ENCODE assay signal across 19 cellular contexts in the genomic region with DNA sequence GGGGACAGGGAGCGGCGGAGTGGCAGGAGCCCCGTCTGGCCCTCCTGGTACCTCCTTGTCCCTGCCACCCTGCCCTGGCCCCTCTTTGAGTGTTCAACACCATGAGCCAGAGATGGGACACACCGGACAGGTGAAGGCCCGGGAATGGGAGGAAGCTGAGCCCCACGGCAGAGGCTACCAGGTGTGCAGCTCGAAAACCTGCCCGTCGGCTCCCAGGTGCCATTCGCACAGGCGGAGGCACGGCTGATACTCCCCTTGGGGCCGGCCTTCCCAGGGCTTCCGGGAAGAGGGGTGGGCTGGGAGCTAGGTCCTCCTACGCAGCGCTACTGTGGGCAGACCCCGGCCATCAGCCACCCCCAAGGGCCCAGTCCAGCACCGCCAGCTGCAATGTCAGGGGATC. TPM values are rescaled to one million over a fixed set of nuclear protein-coding genes. Genes with fewer than 3 reads are reported as not detected.
DNase-seq lines count a peak whose midpoint lies in the region; ATAC-seq, FAIRE-seq and TF ChIP-seq lines count a peak whose summit lies in the region.
"Had no signal": no experiment of that assay in that cellular context is flagged by ENCODE, and none has a peak within 500 bp of the region (broad histone marks: within the 10 kb centered on the region; RNA-seq: fewer than 3 reads in every experiment).

No MANE protein-coding gene starts in this region.

- no peak for TF ChIP-seq RAD21 in HCT116 (IDR thresholded peaks at IDR 0.05; ENCODE audit: low read depth)

- no peak overlapping the region for H3K4me2 ChIP-seq in HCT116 (ENCODE audit: low read length)
- no peak overlapping the region for H3K4me2 ChIP-seq in osteoblast (ENCODE audit: insufficient read depth, low read length)
- H3K4me2 ChIP-seq: A549, GM23338 had no signal

- H3K27me3 ChIP-seq in HCT116 (ENCODE audit: insufficient read depth, low read length): no peaks in the 10 kb centered on the region
- H3K27me3 ChIP-seq in osteoblast (ENCODE audit: insufficient read depth, low read length): no peaks in the 10 kb centered on the region

- H3K4me3 ChIP-seq in HCT116 (replicated peaks in 1 of 2; ENCODE audit: low read depth in 1 of 2, low read length in 2 of 2): no peak overlapping the region
- no peak overlapping the region for H3K4me3 ChIP-seq in osteoblast (ENCODE audit: insufficient read depth, low read length)
- H3K4me3 ChIP-seq: A549, GM23338 had no signal

- H3K36me3 ChIP-seq in HCT116 (ENCODE audit: control insufficient read depth in 1 of 2, insufficient read depth in 2 of 2, low read length in 2 of 2) (peaks cover 0 to 18% of the 10 kb centered on the region in 2 experiments; a peak in 2 of 4 replicates), osteoblast (ENCODE audit: insufficient read depth, low read length) (peaks cover 25% of the 10 kb centered on the region)

- H3K27ac ChIP-seq in HCT116 (ENCODE audit: low read depth, low read length): peak overlapping the region; percentile 14; the same call in 1 of the 2 replicates
- H3K27ac ChIP-seq in osteoblast (ENCODE audit: low read depth, low read length): no peak overlapping the region
- H3K27ac ChIP-seq: A549 had no signal

- no peak for TF ChIP-seq POLR2A in HCT116 (IDR thresholded peaks at IDR 0.05; ENCODE audit: borderline replicate concordance, extremely low read depth, insufficient read depth, insufficient read length)

- FAIRE-seq in urothelium cell line (lab: Jason Lieb, UNC): peak; percentile 53
- FAIRE-seq: A549, D721Med, G401.6, GM12891 had no signal

- POLR2A ChIA-PET in HCT116 (lab: Charles Lee): no interaction called here

- CTCF ChIA-PET in HCT116 (lab: Charles Lee): no interaction called here

- no peaks in the 10 kb centered on the region for H3K9me2 ChIP-seq in HCT116 (ENCODE audit: insufficient read depth)

- no peak for DNase-seq in HCT116 (ENCODE audit: low read depth, low spot score)
- DNase-seq in T-helper 17 cell: no peak
- DNase-seq in osteoblast (ENCODE audit: insufficient read length, low spot score, missing footprints): peak; percentile 54
- DNase-seq in urothelium cell line (ENCODE audit: low spot score): no peak
- DNase-seq in NCI-H2227 treated with DMSO at 0.1 percent for 48 hours (lab: John Stamatoyannopoulos, UW): no peak
- DNase-seq: CD8-positive, alpha-beta T cell; COR-L47; DMS153; DMS79 treated with DMSO at 0.1 percent for 48 hours; EL; H7 had no signal

- peaks cover 2% of the 10 kb centered on the region for H3K36me3 Mint-ChIP-seq in T-helper 17 cell (ENCODE audit: low read depth)
- H3K36me3 Mint-ChIP-seq in stimulated activated memory B cell treated with anti-CD40 and anti-IgM and Interleukin-4, amounts not matched to agents 10 μg/mL and 1 μg/mL and 100 μg/mL, for 72 hours: peaks cover 33% of the 10 kb centered on the region

- ATAC-seq in HCT116 (no peak), T-helper 17 cell (no peak), GM18868 (IDR thresholded peaks at IDR 0.05; ENCODE audit: unreplicated experiment) (no peak)
- no peak for ATAC-seq in stimulated activated memory B cell treated with anti-CD40 and anti-IgM and Interleukin-4, amounts not matched to agents 10 μg/mL and 1 μg/mL and 100 μg/mL, for 72 hours
- ATAC-seq: A549; CD8-positive, alpha-beta T cell; GM23338 had no signal

- H2AFZ ChIP-seq in HCT116 (ENCODE audit: low read depth, low read length, poor library complexity, severe bottlenecking): no peak overlapping the region
- H2AFZ ChIP-seq in osteoblast (ENCODE audit: low read length): no peak overlapping the region
- H2AFZ ChIP-seq: GM23338 had no signal

- TF ChIP-seq CTCF in HCT116 (IDR thresholded peaks at IDR 0.05 in 2 of 3, conservative IDR thresholded peaks at IDR 0.05 in 1 of 3; ENCODE audit: borderline replicate concordance in 1 of 3, insufficient read depth in 1 of 3, low read depth in 2 of 3, low read length in 2 of 3): no peak
- TF ChIP-seq CTCF in osteoblast (IDR thresholded peaks at IDR 0.05; ENCODE audit: extremely low read depth, low read depth, low read length): no peak

- no peaks in the 10 kb centered on the region for H3K9me3 ChIP-seq in HCT116 (ENCODE audit: control insufficient read depth in 1 of 2, insufficient read depth in 1 of 2, low read depth in 1 of 2, low read length in 2 of 2)
- H3K9me3 ChIP-seq in T-helper 17 cell (ENCODE audit: control insufficient read depth, low read length, poor library complexity, severe bottlenecking): no peaks in the 10 kb centered on the region
- no peaks in the 10 kb centered on the region for H3K9me3 ChIP-seq in osteoblast (ENCODE audit: low read depth, low read length)
- H3K9me3 ChIP-seq: A549 had no signal

- no peaks in the 10 kb centered on the region for H3K9me3 Mint-ChIP-seq in stimulated activated memory B cell treated with anti-CD40 and anti-IgM and Interleukin-4, amounts not matched to agents 10 μg/mL and 1 μg/mL and 100 μg/mL, for 72 hours
- H3K9me3 Mint-ChIP-seq: CD14-positive monocyte; CD8-positive, alpha-beta T cell; GM23338 had no signal

- H3K79me2 ChIP-seq in HCT116 (ENCODE audit: insufficient read depth, low read length) (peaks cover 77% of the 10 kb centered on the region), osteoblast (ENCODE audit: insufficient read depth, low read length) (peaks cover 96% of the 10 kb centered on the region)

- RAD21 ChIA-PET in HCT116 (lab: Charles Lee; ENCODE audit: low non-redundant PET in 1 of 2, low total read pairs in 2 of 2, uncharacterized antibody in 2 of 2, unreplicated experiment in 2 of 2): no interaction called here

- peak overlapping the region; percentile 21 for H3K4me3 Mint-ChIP-seq in T-helper 17 cell
- H3K4me3 Mint-ChIP-seq in stimulated activated memory B cell treated with anti-CD40 and anti-IgM and Interleukin-4, amounts not matched to agents 10 μg/mL and 1 μg/mL and 100 μg/mL, for 72 hours: no peak overlapping the region
- H3K4me3 Mint-ChIP-seq: CD14-positive monocyte; CD8-positive, alpha-beta T cell; GM23338 had no signal

- no peak overlapping the region for H3K9ac ChIP-seq in HCT116 (ENCODE audit: low read length)

- intact Hi-C loops in HCT116 (cut with micrococcal nuclease): no loop called here

- H3K4me1 ChIP-seq in HCT116 (ENCODE audit: control insufficient read depth in 1 of 2, insufficient read depth in 2 of 2, low read length in 2 of 2) (peaks cover 0 to 5% of the 10 kb centered on the region in 2 experiments; a peak in 2 of 4 replicates), osteoblast (ENCODE audit: insufficient read depth, low read length) (peaks cover 11% of the 10 kb centered on the region)

- no peak overlapping the region for H3K27ac Mint-ChIP-seq in T-helper 17 cell
- H3K27ac Mint-ChIP-seq in stimulated activated memory B cell treated with anti-CD40 and anti-IgM and Interleukin-4, amounts not matched to agents 10 μg/mL and 1 μg/mL and 100 μg/mL, for 72 hours: no peak overlapping the region
- H3K27ac Mint-ChIP-seq: CD8-positive, alpha-beta T cell; GM23338 had no signal

- no peaks in the 10 kb centered on the region for H3K27me3 Mint-ChIP-seq in T-helper 17 cell
- no peaks in the 10 kb centered on the region for H3K27me3 Mint-ChIP-seq in stimulated activated memory B cell treated with anti-CD40 and anti-IgM and Interleukin-4, amounts not matched to agents 10 μg/mL and 1 μg/mL and 100 μg/mL, for 72 hours

- BruUV-seq in HCT116 (replicated peaks; lab: Mats Ljungman, UMichigan): no TSS peak

- H3K4me1 Mint-ChIP-seq in T-helper 17 cell: peaks cover 33% of the 10 kb centered on the region
- peaks cover 31% of the 10 kb centered on the region for H3K4me1 Mint-ChIP-seq in stimulated activated memory B cell treated with anti-CD40 and anti-IgM and Interleukin-4, amounts not matched to agents 10 μg/mL and 1 μg/mL and 100 μg/mL, for 72 hours

- H4K20me1 ChIP-seq in HCT116 (ENCODE audit: insufficient read depth): no peaks in the 10 kb centered on the region
- peaks cover 82% of the 10 kb centered on the region for H4K20me1 ChIP-seq in osteoblast (ENCODE audit: insufficient read depth, low read length)

TF ChIP-seq in HCT116, 20 proteins besides CTCF, POLR2A, EP300 and RAD21:
- TF ChIP-seq SRF (IDR thresholded peaks at IDR 0.05; ENCODE audit: low read depth): no peak
- no peak for TF ChIP-seq ZFX (IDR thresholded peaks at IDR 0.05)
- no peak for TF ChIP-seq ATF3 (IDR thresholded peaks at IDR 0.05)
- no peak for TF ChIP-seq POLR2AphosphoS5 (IDR thresholded peaks at IDR 0.05; ENCODE audit: low read depth, low read length)
- TF ChIP-seq CBX3 (IDR thresholded peaks at IDR 0.05; ENCODE audit: low read depth): no peak
- TF ChIP-seq FOSL1 (IDR thresholded peaks at IDR 0.05; ENCODE audit: low read depth): no peak
TF ChIP-seq in HCT116: peak in this region for 0.

RNA-seq across cellular contexts. Expression of gene TNRC18, which starts 44.1 kb away (rescaled TPM):
- total RNA-seq in HCT116 (2021; ENCODE audit: unreplicated experiment) (101 TPM), T-helper 17 cell (10 to 100 TPM; 54.5 to 67.6 TPM), osteoblast (61.3 and 83.6 TPM in 2 replicates)
- polyA plus RNA-seq in HCT116 (2012): 65.0 and 67.6 TPM in 2 replicates
